In genomic region chr12:58356794-58357193, GRCh38 we compare ENCODE assay signal across 2 cellular contexts.
TF ChIP-seq lines count a peak whose summit lies in the region.

No MANE protein-coding gene starts in this region.

TF ChIP-seq in HepG2, 621 proteins besides CTCF, POLR2A, EP300 and RAD21:
- TF ChIP-seq MNT (IDR thresholded peaks at IDR 0.05), result peak; percentile 79
- no peak for TF ChIP-seq TFDP1 (CRISPR knock-in tag; IDR thresholded peaks at IDR 0.05; ENCODE audit: borderline replicate concordance)
- peak; percentile 23; the same call in 1 of the 2 replicates for TF ChIP-seq USF2 (IDR thresholded peaks at IDR 0.05; ENCODE audit: low read depth, low read length)
- no peak for TF ChIP-seq USF2 (CRISPR knock-in tag; IDR thresholded peaks at IDR 0.05; ENCODE audit: borderline replicate concordance)
- peak; percentile 18; the same call in 1 of the 2 replicates for TF ChIP-seq RAD51 (IDR thresholded peaks at IDR 0.05; ENCODE audit: borderline replicate concordance)
- no peak for TF ChIP-seq ZNF121 (CRISPR knock-in tag; IDR thresholded peaks at IDR 0.05)

TF ChIP-seq in K562, 482 proteins besides CTCF, POLR2A, EP300 and RAD21 (continued from another document):
- TF ChIP-seq TFE3 (CRISPR knock-in tag; IDR thresholded peaks at IDR 0.05), result peak; percentile 67
TF ChIP-seq in K562: peak in this region for 1.
